25 cellular contexts compared by ENCODE assay signal in the genomic region with DNA sequence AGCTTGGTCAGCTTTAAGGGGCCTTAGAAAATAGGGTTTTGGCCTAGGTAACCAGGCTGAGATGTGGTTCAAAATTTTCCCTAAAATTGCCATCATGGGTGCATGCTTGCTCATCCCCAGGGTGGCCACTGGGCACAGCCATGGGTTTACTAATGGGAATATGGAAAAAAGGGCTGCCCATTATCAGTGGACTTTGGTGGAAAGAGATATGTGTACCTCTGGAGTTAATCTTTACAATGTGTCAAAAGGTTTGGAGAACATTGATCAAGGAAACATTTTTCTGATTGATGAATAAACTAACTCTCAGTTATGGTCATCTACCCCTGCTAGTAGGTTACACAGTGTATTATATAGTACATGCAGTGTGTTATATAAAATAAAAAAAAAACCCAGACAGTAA. TPM values are rescaled to one million over a fixed set of nuclear protein-coding genes. Genes with fewer than 3 reads are reported as not detected.
DNase-seq lines count a peak whose midpoint lies in the region; TF ChIP-seq lines count a peak whose summit lies in the region.
"Had no signal": no experiment of that assay in that cellular context is flagged by ENCODE, and none has a peak within 500 bp of the region (broad histone marks: within the 10 kb centered on the region; RNA-seq: fewer than 3 reads in every experiment).

No MANE protein-coding gene starts in this region.

- peaks cover 19% of the 10 kb centered on the region for H3K4me1 Mint-ChIP-seq in MCF 10A (ENCODE audit: insufficient read depth, unreplicated experiment)

- H3K4me3 Mint-ChIP-seq in MCF 10A (ENCODE audit: unreplicated experiment): peak overlapping the region; percentile 44
- H3K4me3 Mint-ChIP-seq: activated CD4-positive, alpha-beta T cell treated with anti-CD3 and anti-CD28 coated beads for 36 hours; activated T-cell treated with anti-CD3 and anti-CD28 coated beads, Interleukin-2, amount 50 U/mL, for 4 hours; CD4-positive, alpha-beta memory T cell; dendritic cell treated with granulocyte-macrophage colony-stimulating factor and Interleukin-4, amounts not matched to agents 40 ng/mL and 50 ng/mL, for 4 days; natural killer cell; stimulated activated memory B cell treated with anti-CD40 and anti-IgM and Interleukin-4, amounts not matched to agents 10 μg/mL and 1 μg/mL and 100 μg/mL, for 72 hours; T-helper 2 cell treated with Interferon-gamma antibody and Interleukin-4, amounts not matched to agents 5 μg/mL and 100 μg/mL, for 36 hours had no signal

- no peak for TF ChIP-seq EP300 in esophagus muscularis mucosa (IDR thresholded peaks at IDR 0.05)
- TF ChIP-seq EP300 in tibial nerve (IDR thresholded peaks at IDR 0.05): no peak

- H3K4me3 ChIP-seq in breast epithelium: no peak overlapping the region
- H3K4me3 ChIP-seq in esophagus muscularis mucosa: no peak overlapping the region
- H3K4me3 ChIP-seq in muscle layer of duodenum (ENCODE audit: low read depth in 1 of 2, low read length in 2 of 2): peak overlapping the region in 1 of 2 donors; percentile 7
- no peak overlapping the region for H3K4me3 ChIP-seq in tibial nerve
- H3K4me3 ChIP-seq: suprapubic skin had no signal

- H3K9me3 Mint-ChIP-seq in MCF 10A (ENCODE audit: unreplicated experiment): no peaks in the 10 kb centered on the region
- H3K9me3 Mint-ChIP-seq: activated T-cell treated with anti-CD3 and anti-CD28 coated beads, Interleukin-2, amount 50 U/mL, for 4 hours; CD4-positive, alpha-beta memory T cell; dendritic cell treated with granulocyte-macrophage colony-stimulating factor and Interleukin-4, amounts not matched to agents 40 ng/mL and 50 ng/mL, for 4 days; natural killer cell; stimulated activated memory B cell treated with anti-CD40 and anti-IgM and Interleukin-4, amounts not matched to agents 10 μg/mL and 1 μg/mL and 100 μg/mL, for 72 hours; T-helper 2 cell treated with Interferon-gamma antibody and Interleukin-4, amounts not matched to agents 5 μg/mL and 100 μg/mL, for 36 hours had no signal

- no TSS peak for BruUV-seq in MCF 10A (replicated peaks; lab: Mats Ljungman, UMichigan)

- POLR2A ChIA-PET in MCF 10A (lab: Yijun Ruan, JAX): interaction anchor here (0.6 to 2.6 kb wide), 8 partner anchors 12 to 389 kb away, joined by 3 to 52 read pairs (median 5); partner anchors contain the start of genes KDM3A and MRPL35

- intact Hi-C loops in MCF 10A (cut with micrococcal nuclease) (no loop called here), breast epithelium (cut with DNase I; ENCODE audit: low total_unique reads) (no loop called here), esophagus muscularis mucosa (cut with DNase I) (no loop called here)

- no peaks in the 10 kb centered on the region for H3K9me3 ChIP-seq in breast epithelium
- no peaks in the 10 kb centered on the region for H3K9me3 ChIP-seq in esophagus muscularis mucosa
- no peaks in the 10 kb centered on the region for H3K9me3 ChIP-seq in muscle layer of duodenum (ENCODE audit: control insufficient read depth in 1 of 2, low read length in 2 of 2)
- H3K9me3 ChIP-seq in tibial nerve: no peaks in the 10 kb centered on the region
- H3K9me3 ChIP-seq: suprapubic skin had no signal

- H3K27ac ChIP-seq in breast epithelium (peak overlapping the region in 1 of 2 donors; percentile 50), esophagus muscularis mucosa (replicated peaks in 1 of 4) (peak overlapping the region; percentile 18 to 42 (median 23)), muscle layer of duodenum (ENCODE audit: low read length) (peak overlapping the region; percentile 65), tibial nerve (peak overlapping the region in 3 of 4 donors; percentile 60 to 79 (median 75))
- H3K27ac ChIP-seq: suprapubic skin had no signal

- TF ChIP-seq POLR2A in breast epithelium (IDR thresholded peaks at IDR 0.05) (no peak), esophagus muscularis mucosa (IDR thresholded peaks at IDR 0.05; ENCODE audit: low read depth) (no peak), tibial nerve (IDR thresholded peaks at IDR 0.05) (no peak)

- no peak for DNase-seq in MCF 10A (ENCODE audit: unreplicated experiment)
- no peak for DNase-seq in breast epithelium (ENCODE audit: low spot score in 2 of 2)
- no peak for DNase-seq in esophagus muscularis mucosa (ENCODE audit: extremely low spot score)
- no peak for DNase-seq in tibial nerve (ENCODE audit: low spot score in 2 of 2)
- no peak for DNase-seq in activated CD8-positive, alpha-beta memory T cell treated with anti-CD3 and anti-CD28 coated beads for 24 hours
- no peak for DNase-seq in GF-D8 (lab: John Stamatoyannopoulos, UW)
- DNase-seq in DMS114 treated with DMSO at 0.1 percent for 48 hours (lab: John Stamatoyannopoulos, UW; ENCODE audit: unreplicated experiment): no peak
- DNase-seq: activated CD4-positive, alpha-beta T cell treated with anti-CD3 and anti-CD28 coated beads for 36 hours; activated naive CD4-positive, alpha-beta T cell; activated T-cell treated with anti-CD3 and anti-CD28 coated beads, Interleukin-2, amount 50 U/mL, for 4 hours; CD4-positive, alpha-beta memory T cell; Kasumi-1; MV-4-11; natural killer cell; NCI-H146; NCI-H2107; occipital lobe; retina; stimulated activated CD4-positive, alpha-beta T cell treated with anti-CD3 and anti-CD28 coated beads, Interleukin-12 subunit alpha, Interleukin-12 subunit beta, amount 100 ng/mL, for 4 hours; stimulated activated CD4-positive, alpha-beta T cell treated with anti-CD3 and anti-CD28 coated beads, Interleukin-4, amount 100 ng/mL, for 1 hour had no signal

- H3K4me1 ChIP-seq in breast epithelium (no peaks in the 10 kb centered on the region), esophagus muscularis mucosa (peaks cover 42 to 54% (median 48%) of the 10 kb centered on the region in 4 donors), muscle layer of duodenum (ENCODE audit: control insufficient read depth in 1 of 2, insufficient read depth in 2 of 2, low read length in 2 of 2) (peaks cover 4 to 24% of the 10 kb centered on the region in 2 donors), tibial nerve (peaks cover 0 to 48% (median 21%) of the 10 kb centered on the region in 4 donors)

- CTCF ChIA-PET in MCF 10A (lab: Yijun Ruan, JAX): interaction anchor here (0.6 to 1.9 kb wide), 4 partner anchors 11 to 233 kb away, joined by 3 to 7 read pairs (median 3); no protein-coding TSS in a partner anchor

- no peaks in the 10 kb centered on the region for H3K27me3 Mint-ChIP-seq in MCF 10A (ENCODE audit: insufficient read depth, unreplicated experiment)
- H3K27me3 Mint-ChIP-seq: activated CD4-positive, alpha-beta T cell treated with anti-CD3 and anti-CD28 coated beads for 36 hours; CD4-positive, alpha-beta memory T cell; dendritic cell treated with granulocyte-macrophage colony-stimulating factor and Interleukin-4, amounts not matched to agents 40 ng/mL and 50 ng/mL, for 4 days; stimulated activated memory B cell treated with anti-CD40 and anti-IgM and Interleukin-4, amounts not matched to agents 10 μg/mL and 1 μg/mL and 100 μg/mL, for 72 hours had no signal

- no peaks in the 10 kb centered on the region for H3K36me3 ChIP-seq in breast epithelium
- peaks cover 57 to 100% (median 76%) of the 10 kb centered on the region in 4 donors for H3K36me3 ChIP-seq in esophagus muscularis mucosa
- peaks cover 49 to 51% of the 10 kb centered on the region in 2 donors for H3K36me3 ChIP-seq in muscle layer of duodenum (ENCODE audit: control insufficient read depth in 1 of 2, insufficient read depth in 2 of 2, low read length in 2 of 2)
- H3K36me3 ChIP-seq in tibial nerve: peaks cover 0 to 78% (median 13%) of the 10 kb centered on the region in 3 donors

- no peaks in the 10 kb centered on the region for H3K27me3 ChIP-seq in breast epithelium
- no peaks in the 10 kb centered on the region for H3K27me3 ChIP-seq in esophagus muscularis mucosa
- H3K27me3 ChIP-seq in muscle layer of duodenum (ENCODE audit: low read depth, low read length): no peaks in the 10 kb centered on the region
- H3K27me3 ChIP-seq in tibial nerve: no peaks in the 10 kb centered on the region
- H3K27me3 ChIP-seq: suprapubic skin had no signal

- peak overlapping the region; percentile 84 for H3K27ac Mint-ChIP-seq in MCF 10A (ENCODE audit: low read depth, unreplicated experiment)
- H3K27ac Mint-ChIP-seq: activated CD4-positive, alpha-beta T cell treated with anti-CD3 and anti-CD28 coated beads for 36 hours; dendritic cell treated with granulocyte-macrophage colony-stimulating factor and Interleukin-4, amounts not matched to agents 40 ng/mL and 50 ng/mL, for 4 days; stimulated activated memory B cell treated with anti-CD40 and anti-IgM and Interleukin-4, amounts not matched to agents 10 μg/mL and 1 μg/mL and 100 μg/mL, for 72 hours; T-helper 2 cell treated with Interferon-gamma antibody and Interleukin-4, amounts not matched to agents 5 μg/mL and 100 μg/mL, for 36 hours had no signal

- H3K36me3 Mint-ChIP-seq in MCF 10A (ENCODE audit: insufficient read depth, unreplicated experiment): peaks cover 89% of the 10 kb centered on the region

- no peak for TF ChIP-seq CTCF in MCF 10A (IDR thresholded peaks at IDR 0.05; ENCODE audit: unreplicated experiment)
- TF ChIP-seq CTCF in breast epithelium (IDR thresholded peaks at IDR 0.05): no peak
- no peak for TF ChIP-seq CTCF in esophagus muscularis mucosa (IDR thresholded peaks at IDR 0.05)
- no peak for TF ChIP-seq CTCF in tibial nerve (IDR thresholded peaks at IDR 0.05)

RNA-seq across cellular contexts. Expression of gene KDM3A, which starts 13.1 kb away (rescaled TPM):
- total RNA-seq in MCF 10A (2022): 21.1 and 34.6 TPM in 2 replicates
- total RNA-seq in breast epithelium: 10 to 100 TPM; 40.6 to 79.0 (median 61.3) TPM
- 10 to 100 TPM; 37.3 to 68.6 (median 52.0) TPM for total RNA-seq in esophagus muscularis mucosa
- total RNA-seq in tibial nerve: 10 to 100 TPM; 39.9 to 62.1 (median 52.0) TPM
